19 cellular contexts compared by ENCODE assay signal in genomic region chr9:110559869-110560268, GRCh38. TPM values are rescaled to one million over a fixed set of nuclear protein-coding genes. Genes with fewer than 3 reads are reported as not detected.
"Had no signal": no experiment of that assay in that cellular context is flagged by ENCODE, and none has a peak within 500 bp of the region (broad histone marks: within the 10 kb centered on the region; RNA-seq: fewer than 3 reads in every experiment).

No MANE protein-coding gene starts in this region.

- H3K9me3 ChIP-seq: gastrocnemius medialis, psoas muscle, right lobe of liver, tibial artery, upper lobe of left lung, uterus had no signal

- H3K27me3 ChIP-seq: gastrocnemius medialis, right lobe of liver, tibial artery, upper lobe of left lung, uterus had no signal

- H3K4me1 Mint-ChIP-seq: naive thymus-derived CD4-positive, alpha-beta T cell; stimulated activated memory B cell treated with anti-CD40 and anti-IgM and Interleukin-4, amounts not matched to agents 10 μg/mL and 1 μg/mL and 100 μg/mL, for 72 hours had no signal

- H3K27me3 Mint-ChIP-seq: stimulated activated memory B cell treated with anti-CD40 and anti-IgM and Interleukin-4, amounts not matched to agents 10 μg/mL and 1 μg/mL and 100 μg/mL, for 72 hours; stimulated activated naive CD8-positive, alpha-beta T cell treated with anti-CD3 and anti-CD28 coated beads, Interleukin-15, Interleukin-2, amounts not matched to agents 100 ng/mL and 50 ng/mL, for 24 hours had no signal

- H3K36me3 ChIP-seq: gastrocnemius medialis, right lobe of liver, tibial artery, upper lobe of left lung, uterus had no signal

- H3K4me3 ChIP-seq: coronary artery, gastrocnemius medialis, psoas muscle, right lobe of liver, tibial artery, upper lobe of left lung, uterus had no signal

- H3K36me3 Mint-ChIP-seq: naive thymus-derived CD4-positive, alpha-beta T cell; stimulated activated memory B cell treated with anti-CD40 and anti-IgM and Interleukin-4, amounts not matched to agents 10 μg/mL and 1 μg/mL and 100 μg/mL, for 72 hours had no signal

- H3K4me3 Mint-ChIP-seq: endodermal cell; naive thymus-derived CD4-positive, alpha-beta T cell; nephron progenitor cell; stimulated activated memory B cell treated with anti-CD40 and anti-IgM and Interleukin-4, amounts not matched to agents 10 μg/mL and 1 μg/mL and 100 μg/mL, for 72 hours; stimulated activated naive CD8-positive, alpha-beta T cell treated with anti-CD3 and anti-CD28 coated beads, Interleukin-15, Interleukin-2, amounts not matched to agents 100 ng/mL and 50 ng/mL, for 24 hours had no signal

- H3K27ac Mint-ChIP-seq: endodermal cell; naive thymus-derived CD4-positive, alpha-beta T cell; nephron progenitor cell; stimulated activated memory B cell treated with anti-CD40 and anti-IgM and Interleukin-4, amounts not matched to agents 10 μg/mL and 1 μg/mL and 100 μg/mL, for 72 hours; stimulated activated naive CD8-positive, alpha-beta T cell treated with anti-CD3 and anti-CD28 coated beads, Interleukin-15, Interleukin-2, amounts not matched to agents 100 ng/mL and 50 ng/mL, for 24 hours had no signal

- FAIRE-seq: endothelial cell of umbilical vein had no signal

- DNase-seq: effector CD4-positive, alpha-beta T cell; endodermal cell; gastrocnemius medialis; glutamatergic neuron; kidney glomerular epithelial cell; naive thymus-derived CD4-positive, alpha-beta T cell; nephron progenitor cell; psoas muscle; retina; right lobe of liver; stimulated activated CD4-positive, alpha-beta T cell treated with anti-CD3 and anti-CD28 coated beads, Interleukin-4, amount 100 ng/mL, for 1 hour; tibial artery; upper lobe of left lung; uterus had no signal

- H3K27ac ChIP-seq: coronary artery, gastrocnemius medialis, psoas muscle, right lobe of liver, tibial artery, upper lobe of left lung, uterus had no signal

- ATAC-seq: gastrocnemius medialis; naive thymus-derived CD4-positive, alpha-beta T cell; psoas muscle; right lobe of liver; stimulated activated memory B cell treated with anti-CD40 and anti-IgM and Interleukin-4, amounts not matched to agents 10 μg/mL and 1 μg/mL and 100 μg/mL, for 72 hours had no signal

- H3K9me3 Mint-ChIP-seq: endodermal cell; nephron progenitor cell; stimulated activated naive CD8-positive, alpha-beta T cell treated with anti-CD3 and anti-CD28 coated beads, Interleukin-15, Interleukin-2, amounts not matched to agents 100 ng/mL and 50 ng/mL, for 24 hours had no signal

- H3K4me1 ChIP-seq: gastrocnemius medialis, psoas muscle, uterus had no signal

RNA-seq across cellular contexts. Expression of gene SVEP1, which starts 19.7 kb away (rescaled TPM):
- total RNA-seq: mononuclear cell had no signal
- polyA plus RNA-seq: naive thymus-derived CD4-positive, alpha-beta T cell had no signal
